1 cellular context compared by ENCODE assay signal in genomic region chr22:32354360-32355351, GRCh38.
TF ChIP-seq lines count a peak whose summit lies in the region.

No MANE protein-coding gene starts in this region.

TF ChIP-seq in GM23338, 12 proteins besides CTCF, POLR2A, EP300 and RAD21 (continued from another document):
- TF ChIP-seq ZNF462 (CRISPR knock-in tag; IDR thresholded peaks at IDR 0.05): no peak
